2 cellular contexts compared by ENCODE assay signal in genomic region chrX:68698955-68699354, GRCh38.
TF ChIP-seq lines count a peak whose summit lies in the region.

No MANE protein-coding gene starts in this region.

TF ChIP-seq in A549, 52 proteins besides CTCF, POLR2A, EP300 and RAD21:
- TF ChIP-seq HOXA7 (CRISPR knock-in tag; IDR thresholded peaks at IDR 0.05), result no peak

TF ChIP-seq in endothelial cell of umbilical vein, 7 proteins besides CTCF, POLR2A, EP300 and RAD21:
- TF ChIP-seq EZH2 (IDR thresholded peaks at IDR 0.05; ENCODE audit: borderline replicate concordance, low read depth, low read length, severe bottlenecking) (no peak), POLR2AphosphoS5 (IDR thresholded peaks at IDR 0.05; ENCODE audit: insufficient read depth, low read depth, low read length) (no peak), FOS (IDR thresholded peaks at IDR 0.05; ENCODE audit: borderline replicate concordance, insufficient read depth, low read length) (no peak), JUN (IDR thresholded peaks at IDR 0.05; ENCODE audit: borderline replicate concordance, insufficient read depth, insufficient read length, low read depth) (no peak), GATA2 (IDR thresholded peaks at IDR 0.05; ENCODE audit: insufficient read depth, insufficient read length, low read depth, low read length) (no peak), MYC (IDR thresholded peaks at IDR 0.05; ENCODE audit: low read depth, low read length) (no peak), MAX (IDR thresholded peaks at IDR 0.05; ENCODE audit: insufficient read depth, insufficient read length) (no peak)
